In genomic region chr12:68011882-68012207, GRCh38 we compare ENCODE assay signal across 1 cellular context.
TF ChIP-seq lines count a peak whose summit lies in the region.

No MANE protein-coding gene starts in this region.

TF ChIP-seq in GM23338, 12 proteins besides CTCF, POLR2A, EP300 and RAD21:
- TF ChIP-seq ETS1 (IDR thresholded peaks at IDR 0.05), result no peak
- TF ChIP-seq REST (IDR thresholded peaks at IDR 0.05; ENCODE audit: unreplicated experiment), result no peak
- TF ChIP-seq EZH2 (IDR thresholded peaks at IDR 0.05; ENCODE audit: low read depth, unreplicated experiment), result no peak
- TF ChIP-seq ZNF462 (CRISPR knock-in tag; IDR thresholded peaks at IDR 0.05), result no peak
- TF ChIP-seq CREB1 (CRISPR knock-in tag; IDR thresholded peaks at IDR 0.05; ENCODE audit: low read depth), result no peak
- TF ChIP-seq JUNB (IDR thresholded peaks at IDR 0.05; ENCODE audit: unreplicated experiment), result no peak
- TF ChIP-seq ZNF331 (CRISPR knock-in tag; IDR thresholded peaks at IDR 0.05; ENCODE audit: low read depth), result no peak
- TF ChIP-seq ZNF114 (CRISPR knock-in tag; IDR thresholded peaks at IDR 0.05), result no peak
- no peak for TF ChIP-seq STAT1 (IDR thresholded peaks at IDR 0.05; ENCODE audit: unreplicated experiment)
- no peak for TF ChIP-seq POLR2AphosphoS5 (IDR thresholded peaks at IDR 0.05; ENCODE audit: low read depth)
- TF ChIP-seq NANOG (IDR thresholded peaks at IDR 0.05; ENCODE audit: borderline replicate concordance), result no peak
- no peak for TF ChIP-seq EZH2phosphoT487 (IDR thresholded peaks at IDR 0.05; ENCODE audit: unreplicated experiment)
